ENCODE assay signal across 17 cellular contexts in genomic region chr2:67927489-67927888, GRCh38.
A peak's percentile ranks its signal among the peaks of the same experiment; 100 is the strongest.
DNase-seq lines count a peak whose midpoint lies in the region; ATAC-seq and TF ChIP-seq lines count a peak whose summit lies in the region.
"Had no signal": no experiment of that assay in that cellular context is flagged by ENCODE, and none has a peak within 500 bp of the region (broad histone marks: within the 10 kb centered on the region; RNA-seq: fewer than 3 reads in every experiment).

No MANE protein-coding gene starts in this region.

- H3K4ac ChIP-seq in IMR-90 (ENCODE audit: low read depth, low read length) = no peak overlapping the region

- H2BK20ac ChIP-seq in IMR-90 (ENCODE audit: low read depth, low read length) = no peak overlapping the region

- no peak for TF ChIP-seq POLR2A in IMR-90 (IDR thresholded peaks at IDR 0.05; ENCODE audit: low read depth, low read length)

- no peak overlapping the region for H2BK15ac ChIP-seq in IMR-90 (ENCODE audit: low read depth, low read length)

- no peak overlapping the region for H2BK120ac ChIP-seq in IMR-90 (ENCODE audit: low read depth, low read length)

- TF ChIP-seq CTCF in IMR-90 (conservative IDR thresholded peaks at IDR 0.05; ENCODE audit: low read depth, low read length) (no peak), brain (conservative IDR thresholded peaks at IDR 0.05) (no peak), OCI-LY7 (conservative IDR thresholded peaks at IDR 0.05; ENCODE audit: low read length) (no peak)

- no peak for TF ChIP-seq RAD21 in IMR-90 (IDR thresholded peaks at IDR 0.05; ENCODE audit: low read length)

- H3K27ac ChIP-seq in IMR-90 (ENCODE audit: insufficient read depth, low read length) (no peak overlapping the region), OCI-LY7 (ENCODE audit: low read depth, low read length, poor library complexity, severe bottlenecking) (no peak overlapping the region)
- H3K27ac ChIP-seq: KMS-11, SK-N-MC had no signal

- H4K91ac ChIP-seq in IMR-90 (ENCODE audit: insufficient read depth, low read depth, low read length) = no peak overlapping the region

- H4K20me1 ChIP-seq in IMR-90 (ENCODE audit: insufficient read depth, low read length) = no peaks in the 10 kb centered on the region
- no peaks in the 10 kb centered on the region for H4K20me1 ChIP-seq in OCI-LY7 (ENCODE audit: insufficient read depth, low read length)

- peak overlapping the region in 3 of 5 experiments; percentile 42 to 68 (median 59) for H3K27ac Mint-ChIP-seq in brain
- H3K27ac Mint-ChIP-seq in stimulated activated naive B cell treated with anti-CD40 and anti-IgM and Interleukin-4, amounts not matched to agents 10 μg/mL and 1 μg/mL and 100 μg/mL, for 72 hours = no peak overlapping the region
- H3K27ac Mint-ChIP-seq: CD14-positive monocyte had no signal

- H3K9me3 Mint-ChIP-seq in brain = peaks cover 0 to 3% (median 0%) of the 10 kb centered on the region in 5 experiments
- no peaks in the 10 kb centered on the region for H3K9me3 Mint-ChIP-seq in stimulated activated naive B cell treated with anti-CD40 and anti-IgM and Interleukin-4, amounts not matched to agents 10 μg/mL and 1 μg/mL and 100 μg/mL, for 72 hours

- H3K4me3 ChIP-seq in IMR-90 (ENCODE audit: insufficient read depth, low read depth, low read length) = no peak overlapping the region
- H3K4me3 ChIP-seq in OCI-LY7 (ENCODE audit: low read depth, low read length, poor library complexity, severe bottlenecking) = no peak overlapping the region
- H3K4me3 ChIP-seq: SK-N-MC had no signal

- intact Hi-C loops in IMR-90 (cut with micrococcal nuclease) (no loop called here), OCI-LY7 (cut with micrococcal nuclease; ENCODE audit: unreplicated experiment) (no loop called here)

- H3K4me1 Mint-ChIP-seq in brain = peaks cover 47% of the 10 kb centered on the region
- no peaks in the 10 kb centered on the region for H3K4me1 Mint-ChIP-seq in stimulated activated naive B cell treated with anti-CD40 and anti-IgM and Interleukin-4, amounts not matched to agents 10 μg/mL and 1 μg/mL and 100 μg/mL, for 72 hours
- H3K4me1 Mint-ChIP-seq: CD14-positive monocyte had no signal

- no peak overlapping the region for H4K8ac ChIP-seq in IMR-90 (ENCODE audit: low read depth in 2 of 2, low read length in 2 of 2)

- no peaks in the 10 kb centered on the region for H3K79me2 ChIP-seq in OCI-LY7 (ENCODE audit: insufficient read depth, low read depth, low read length)

- no peaks in the 10 kb centered on the region for H3K9me3 ChIP-seq in IMR-90 (ENCODE audit: control insufficient read depth, insufficient read depth, low read length)
- H3K9me3 ChIP-seq in OCI-LY7 (ENCODE audit: low read length) = no peaks in the 10 kb centered on the region

- BruUV-seq in IMR-90 (replicated peaks; lab: Mats Ljungman, UMichigan) (no TSS peak), OCI-LY7 (replicated peaks; lab: Mats Ljungman, UMichigan) (no TSS peak)

- H3K4me3 Mint-ChIP-seq in brain = no peak overlapping the region
- no peak overlapping the region for H3K4me3 Mint-ChIP-seq in stimulated activated naive B cell treated with anti-CD40 and anti-IgM and Interleukin-4, amounts not matched to agents 10 μg/mL and 1 μg/mL and 100 μg/mL, for 72 hours
- H3K4me3 Mint-ChIP-seq: CD14-positive monocyte had no signal

- CTCF ChIA-PET in IMR-90 (lab: Yijun Ruan, JAX) = no interaction called here
- CTCF ChIA-PET in OCI-LY7 (lab: Charles Lee; ENCODE audit: unreplicated experiment) = no interaction called here

- no peak overlapping the region for H2AK9ac ChIP-seq in IMR-90 (replicated peaks; ENCODE audit: low read depth, low read length, poor library complexity)

- no peaks in the 10 kb centered on the region for H3K79me1 ChIP-seq in IMR-90 (ENCODE audit: low read depth in 1 of 2, low read length in 2 of 2)

- no peak overlapping the region for H3K14ac ChIP-seq in IMR-90 (replicated peaks; ENCODE audit: low read depth, low read length)

- H3K9me2 ChIP-seq in OCI-LY7 (ENCODE audit: insufficient read depth, low read length) = no peaks in the 10 kb centered on the region

- H3K23ac ChIP-seq in IMR-90 (ENCODE audit: low read depth, low read length) = no peak overlapping the region

- H2AFZ ChIP-seq in IMR-90 (replicated peaks; ENCODE audit: low read length, poor library complexity) (peak overlapping the region; percentile 33), OCI-LY7 (ENCODE audit: low read length) (no peak overlapping the region)

- in situ Hi-C loops in IMR-90 (cut with MboI; ENCODE audit: low sequenced_read_pairs) = no loop called here

- H3K27me3 ChIP-seq in IMR-90 (ENCODE audit: control insufficient read depth, insufficient read depth, low read length) = peaks cover 5% of the 10 kb centered on the region

- H2AK5ac ChIP-seq in IMR-90 (ENCODE audit: low read depth, low read length) = no peak overlapping the region

- H4K5ac ChIP-seq in IMR-90 (ENCODE audit: low read depth, low read length) = no peak overlapping the region

- no peaks in the 10 kb centered on the region for H3K9me1 ChIP-seq in IMR-90 (ENCODE audit: insufficient read depth, low read length)

- H3K4me2 ChIP-seq in IMR-90 (ENCODE audit: low read depth, low read length) = no peak overlapping the region
- no peak overlapping the region for H3K4me2 ChIP-seq in OCI-LY7 (ENCODE audit: low read length)
- H3K4me2 ChIP-seq: KMS-11 had no signal

- H3K36me3 ChIP-seq in IMR-90 (ENCODE audit: control insufficient read depth, insufficient read depth, low read length) (no peaks in the 10 kb centered on the region), OCI-LY7 (ENCODE audit: insufficient read depth, low read length) (no peaks in the 10 kb centered on the region)

- ATAC-seq in IMR-90 (ENCODE audit: low read depth) (no peak), GM19035 (IDR thresholded peaks at IDR 0.05; ENCODE audit: unreplicated experiment) (no peak)
- no peak for ATAC-seq in stimulated activated naive B cell treated with anti-CD40 and anti-IgM and Interleukin-4, amounts not matched to agents 10 μg/mL and 1 μg/mL and 100 μg/mL, for 72 hours (replicated peaks)

- H3K36me3 Mint-ChIP-seq in brain = no peaks in the 10 kb centered on the region
- no peaks in the 10 kb centered on the region for H3K36me3 Mint-ChIP-seq in stimulated activated naive B cell treated with anti-CD40 and anti-IgM and Interleukin-4, amounts not matched to agents 10 μg/mL and 1 μg/mL and 100 μg/mL, for 72 hours
- H3K36me3 Mint-ChIP-seq: CD14-positive monocyte had no signal

- WGBS in IMR-90 (ENCODE audit: extremely low coverage in 2 of 2, insufficient read length in 1 of 2), 2 experiments = no CpG with 5 or more reads among the region's 3 CpGs

- H3K27me3 Mint-ChIP-seq in brain = peaks cover 7% of the 10 kb centered on the region
- peaks cover 7 to 23% of the 10 kb centered on the region in 2 donors for H3K27me3 Mint-ChIP-seq in stimulated activated naive B cell treated with anti-CD40 and anti-IgM and Interleukin-4, amounts not matched to agents 10 μg/mL and 1 μg/mL and 100 μg/mL, for 72 hours

- dilution Hi-C loops in IMR-90 (cut with HindIII; ENCODE audit: low sequenced_read_pairs, unreplicated experiment) = no loop called here

- H3K9ac ChIP-seq in IMR-90 (ENCODE audit: low read depth, low read length) = no peak overlapping the region
- H3K9ac ChIP-seq: KMS-11 had no signal

- no peak overlapping the region for H3K18ac ChIP-seq in IMR-90 (ENCODE audit: low read depth, low read length)

- POLR2A ChIA-PET in IMR-90 (lab: Charles Lee; ENCODE audit: unreplicated experiment) (no interaction called here), OCI-LY7 (lab: Charles Lee) (no interaction called here)

- H3K56ac ChIP-seq in IMR-90 (ENCODE audit: extremely low read depth, insufficient read depth, low read length) = no peak overlapping the region

- H2BK5ac ChIP-seq in IMR-90 (ENCODE audit: low read depth, low read length, poor library complexity, severe bottlenecking) = no peak overlapping the region

- peak; percentile 31 for DNase-seq in ELF-1 (ENCODE audit: low read depth, low spot score)
- no peak for DNase-seq in IMR-90
- peak; percentile 52 for DNase-seq in left kidney (ENCODE audit: low read depth, low spot score)
- no peak for DNase-seq in OCI-LY7 (ENCODE audit: low spot score)
- no peak for DNase-seq in NOMO-1 treated with dmso at 0.1 percent for 144 hours (lab: John Stamatoyannopoulos, UW; ENCODE audit: unreplicated experiment)
- DNase-seq in stimulated activated naive B cell treated with anti-CD40 and anti-IgM and Interleukin-4, amounts not matched to agents 10 μg/mL and 1 μg/mL and 100 μg/mL, for 72 hours = no peak
- DNase-seq: 8988T, GDM1, NCI-H1694 treated with DMSO at 0.1 percent for 48 hours, NCI-H2107, OCI-M1, Right ventricle myocardium superior had no signal

- no peaks in the 10 kb centered on the region for H3K4me1 ChIP-seq in IMR-90 (ENCODE audit: control insufficient read depth, insufficient read depth, low read length)
- H3K4me1 ChIP-seq in OCI-LY7 (ENCODE audit: insufficient read depth, low read length, poor library complexity, severe bottlenecking) = no peaks in the 10 kb centered on the region

TF ChIP-seq in IMR-90, 13 proteins besides CTCF, POLR2A, EP300 and RAD21 (continues in another document):
- TF ChIP-seq CHD1 (IDR thresholded peaks at IDR 0.05; ENCODE audit: low read depth, low read length) = no peak
- TF ChIP-seq RCOR1 (IDR thresholded peaks at IDR 0.05; ENCODE audit: insufficient replicate concordance, low read length) = no peak
- no peak for TF ChIP-seq BHLHE40 (IDR thresholded peaks at IDR 0.05; ENCODE audit: low read depth, low read length)
- no peak for TF ChIP-seq USF2 (IDR thresholded peaks at IDR 0.05; ENCODE audit: low read depth, low read length)
- no peak for TF ChIP-seq ELK1 (IDR thresholded peaks at IDR 0.05; ENCODE audit: borderline replicate concordance, low read depth, low read length)
- TF ChIP-seq MXI1 (IDR thresholded peaks at IDR 0.05; ENCODE audit: borderline replicate concordance, low read depth, low read length) = no peak
- no peak for TF ChIP-seq FOS (IDR thresholded peaks at IDR 0.05; ENCODE audit: low read depth, low read length)
- no peak for TF ChIP-seq RFX5 (IDR thresholded peaks at IDR 0.05; ENCODE audit: low read depth, low read length)

Comparison
In these comparisons a context has a peak if more than half of its experiments do, and no peak if none do; other contexts are left out.
1. DNase-seq: peak in ELF-1 (single experiment) and left kidney (single experiment); none in IMR-90 (single experiment), OCI-LY7 (single experiment), NOMO-1 treated with dmso at 0.1 percent for 144 hours (single experiment) and stimulated activated naive B cell treated with anti-CD40 and anti-IgM and Interleukin-4, amounts not matched to agents 10 μg/mL and 1 μg/mL and 100 μg/mL, for 72 hours (single experiment).